ENCODE assay signal across 14 cellular contexts in genomic region chr9:37061763-37062162, GRCh38. TPM values are rescaled to one million over a fixed set of nuclear protein-coding genes. Genes with fewer than 3 reads are reported as not detected.
DNase-seq lines count a peak whose midpoint lies in the region; TF ChIP-seq lines count a peak whose summit lies in the region.
"Had no signal": no experiment of that assay in that cellular context is flagged by ENCODE, and none has a peak within 500 bp of the region (broad histone marks: within the 10 kb centered on the region; RNA-seq: fewer than 3 reads in every experiment).

No MANE protein-coding gene starts in this region.

- TF ChIP-seq CTCF in astrocyte of the spinal cord (IDR thresholded peaks at IDR 0.05; ENCODE audit: low read depth, low read length), result no peak

- in situ Hi-C loops in astrocyte of the spinal cord (cut with HindIII; ENCODE audit: low sequenced_read_pairs), result no loop called here

- H3K4me3 ChIP-seq in astrocyte of the spinal cord (ENCODE audit: low read depth, low read length), result no peak overlapping the region
- H3K4me3 ChIP-seq: BLaER1, gastrocnemius medialis had no signal

- DNase-seq in CD1c-positive myeloid dendritic cell (ENCODE audit: extremely low spot score) (peak; percentile 19), LHCN-M2 (ENCODE audit: low read depth) (peak; percentile 35), astrocyte of the spinal cord (ENCODE audit: low read depth, low spot score) (peak; percentile 26), myocyte (ENCODE audit: low read depth) (peak; percentile 14), NCI-H1105 (lab: John Stamatoyannopoulos, UW) (no peak), RKO (ENCODE audit: low spot score) (no peak), NCI-H146 (lab: John Stamatoyannopoulos, UW) (no peak), NCI-H2029 treated with DMSO at 0.1 percent for 48 hours (lab: John Stamatoyannopoulos, UW) (no peak)
- DNase-seq: activated T-cell treated with anti-CD3 and anti-CD28 coated beads, Interleukin-2, amount 50 U/mL, for 24 hours; gastrocnemius medialis; islet precursor cell; stimulated activated CD4-positive, alpha-beta T cell treated with anti-CD3 and anti-CD28 coated beads, Interleukin-1b, Interleukin-23, amount 100 ng/mL, for 48 hours; T-helper 1 cell had no signal

RNA-seq across cellular contexts. Expression of gene PAX5, which starts 27.7 kb away (rescaled TPM):
- total RNA-seq in LHCN-M2 (2014; rRNA removed), result not detected in 2 replicates
- polyA plus RNA-seq in LHCN-M2 (2012), result not detected
- total RNA-seq in myocyte, result not detected in 2 replicates
- polyA plus RNA-seq in myocyte (2012), result not detected

RNA-seq across cellular contexts. Expression of gene ZCCHC7, which starts 58.6 kb away (rescaled TPM):
- 10.2 and 10.3 TPM in 2 replicates for total RNA-seq in LHCN-M2 (2014; rRNA removed)
- polyA plus RNA-seq in LHCN-M2 (2012), result 5.2 TPM
- 11.9 and 21.0 TPM in 2 replicates for total RNA-seq in myocyte
- 8.5 TPM for polyA plus RNA-seq in myocyte (2012)

Comparison
In these comparisons a context has a peak if more than half of its experiments do, and no peak if none do; other contexts are left out.
1. DNase-seq: peak in CD1c-positive myeloid dendritic cell (single experiment), LHCN-M2 (single experiment), astrocyte of the spinal cord (single experiment) and myocyte (single experiment); none in NCI-H1105 (single experiment), RKO (single experiment), NCI-H146 (single experiment) and NCI-H2029 treated with DMSO at 0.1 percent for 48 hours (single experiment).